In the genomic region with DNA sequence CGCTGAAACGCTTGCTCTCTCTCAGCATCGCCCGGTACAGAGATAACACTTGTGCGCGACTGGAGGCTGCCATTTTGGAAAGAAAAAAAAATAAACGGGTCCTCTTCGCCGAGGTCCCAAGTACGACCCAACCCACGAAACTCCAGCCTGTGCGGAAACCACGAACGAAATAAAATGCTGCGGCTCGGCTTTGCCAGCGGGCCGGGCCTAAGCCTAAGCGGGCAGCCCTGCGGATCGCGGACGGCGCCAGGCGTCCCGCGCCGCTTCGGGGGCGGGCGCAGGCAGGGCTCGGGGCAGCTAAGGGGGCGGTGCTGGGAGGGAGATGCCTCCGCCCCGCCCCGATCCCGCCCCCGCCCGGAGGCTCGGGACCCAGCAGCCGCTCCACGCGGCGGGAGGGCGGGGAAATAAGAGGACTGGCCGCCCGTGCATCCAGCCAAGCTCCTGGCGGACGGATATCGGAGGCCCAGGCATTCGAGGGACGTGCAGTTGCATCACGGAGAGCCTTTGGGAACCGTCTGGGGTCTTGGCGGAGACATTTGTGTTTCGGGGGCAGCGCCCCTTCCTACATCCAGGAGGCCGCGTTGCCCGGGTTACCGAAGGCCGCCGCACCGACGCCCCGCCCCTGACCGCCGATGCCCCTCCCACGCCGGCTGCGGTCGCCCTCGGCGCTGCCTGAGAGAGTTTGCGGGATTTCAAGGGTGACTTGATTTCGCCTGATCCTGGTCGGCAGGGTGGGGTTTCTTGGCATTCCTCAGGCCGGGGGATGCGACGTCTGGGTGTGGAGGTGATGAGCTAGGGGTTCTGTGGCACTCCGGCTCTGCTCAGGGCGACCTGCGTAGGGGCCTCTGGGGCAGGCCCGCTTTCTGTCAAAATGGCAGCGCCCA, we compare ENCODE assay signal across 8 cellular contexts. TPM values are rescaled to one million over a fixed set of nuclear protein-coding genes. Genes with fewer than 3 reads are reported as not detected.
DNase-seq lines count a peak whose midpoint lies in the region; ATAC-seq and FAIRE-seq lines count a peak whose summit lies in the region.

TSS of gene FARS2 (plus strand) at position 853 of the 884 bp plus-strand sequence.
TSS of gene LYRM4 (minus strand) at position 290 of the 884 bp plus-strand sequence. CDS start at position 73, 217 bp downstream.

- H3K36me3 ChIP-seq in NT2/D1 (ENCODE audit: insufficient read depth, insufficient read length, low read length), result peaks cover 27% of the 10 kb centered on the region
- no peaks in the 10 kb centered on the region for H3K36me3 ChIP-seq in endocrine pancreas (ENCODE audit: control insufficient read depth, insufficient read depth, low read length)

- H3K4me1 ChIP-seq in NT2/D1 (ENCODE audit: insufficient read depth, insufficient read length) (no peaks in the 10 kb centered on the region), endocrine pancreas (ENCODE audit: control insufficient read depth, insufficient read depth, low read length) (peaks cover 3% of the 10 kb centered on the region)

- ATAC-seq in GM21381 (IDR thresholded peaks at IDR 0.05; ENCODE audit: unreplicated experiment), result peak; percentile 75

- no peaks in the 10 kb centered on the region for H3K9me3 ChIP-seq in NT2/D1 (ENCODE audit: insufficient read depth, low read length)
- H3K9me3 ChIP-seq in endocrine pancreas (ENCODE audit: control insufficient read depth, low read length), result no peaks in the 10 kb centered on the region

- peak; percentile 91 for FAIRE-seq in HTR-8/SVneo (lab: Jason Lieb, UNC)

- H3K27me3 ChIP-seq in NT2/D1 (ENCODE audit: insufficient read depth, insufficient read length), result no peaks in the 10 kb centered on the region
- H3K27me3 ChIP-seq in endocrine pancreas (ENCODE audit: control insufficient read depth, insufficient read depth, low read length), result no peaks in the 10 kb centered on the region

- DNase-seq in COR-L47 (lab: John Stamatoyannopoulos, UW), result peak; percentile 85
- DNase-seq in HTR-8/SVneo (ENCODE audit: insufficient read length, low spot score), result peak; percentile 83
- peak; percentile 60 for DNase-seq in NT2/D1 (ENCODE audit: low read depth, low spot score)
- DNase-seq in activated CD8-positive, alpha-beta memory T cell treated with anti-CD3 and anti-CD28 coated beads, Interleukin-2, amount 50 U/mL, for 1 hour (ENCODE audit: extremely low read depth), result peak; percentile 71
- peak; percentile 96 for DNase-seq in mesenteric fat pad (ENCODE audit: low spot score)
- peak; percentile 84 for DNase-seq in stimulated activated CD8-positive, alpha-beta memory T cell treated with anti-CD3 and anti-CD28 coated beads, Interleukin-15, amount 100 ng/mL, for 1 hour (ENCODE audit: low read depth)

- H3K9ac ChIP-seq in NT2/D1 (ENCODE audit: insufficient read length, low read depth) (peak within 1 kb of the TSS; percentile 86), endocrine pancreas (ENCODE audit: control insufficient read depth, insufficient read depth, low read length) (peak within 1 kb of the TSS; percentile 87)

- H3K4me3 ChIP-seq in NT2/D1 (ENCODE audit: insufficient read length, low read depth) (peak within 1 kb of the TSS; percentile 69), endocrine pancreas (ENCODE audit: control insufficient read depth, insufficient read depth, low read length) (peak within 1 kb of the TSS; percentile 93)

RNA-seq across cellular contexts. Expression of gene FARS2, which starts in this region (rescaled TPM):
- total RNA-seq in mesenteric fat pad, result 13.3 TPM

RNA-seq across cellular contexts. Expression of gene LYRM4, which starts in this region (rescaled TPM):
- total RNA-seq in mesenteric fat pad, result 30.6 TPM

Comparison
In these comparisons a context has a peak if more than half of its experiments do, and no peak if none do; other contexts are left out.
1. Peak in every context shown above with its lines: DNase-seq, ATAC-seq and H3K4me3 ChIP-seq.